In the genomic region with DNA sequence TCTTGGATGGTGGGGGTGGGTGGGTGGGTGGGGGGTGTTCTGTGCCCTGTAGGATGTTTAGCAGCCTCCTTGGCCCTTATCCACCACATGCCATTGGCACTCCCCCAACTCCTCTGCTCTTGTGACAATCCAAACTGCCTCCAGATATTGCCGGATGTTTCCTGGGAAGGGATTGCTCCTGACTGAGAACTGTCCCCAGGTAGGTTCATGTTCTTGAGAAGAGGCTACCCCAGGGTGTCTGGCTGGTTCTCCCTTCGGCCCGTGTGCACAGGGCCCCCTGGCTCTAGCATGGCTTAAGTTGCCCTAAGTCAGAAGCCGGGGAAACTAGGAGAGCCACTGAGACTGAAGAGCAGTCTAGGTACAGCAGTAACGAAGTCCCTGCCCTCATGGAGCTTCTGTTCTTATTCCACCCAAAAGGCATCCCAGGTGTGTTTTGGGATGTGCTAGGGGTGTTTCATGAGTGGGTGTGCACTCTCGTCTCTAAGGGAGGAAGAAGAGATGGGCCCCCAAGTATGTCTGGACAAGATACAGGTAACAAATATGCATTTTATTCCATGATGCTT, we compare ENCODE assay signal across 12 cellular contexts. TPM values are rescaled to one million over a fixed set of nuclear protein-coding genes. Genes with fewer than 3 reads are reported as not detected.
A peak's percentile ranks its signal among the peaks of the same experiment; 100 is the strongest.
DNase-seq lines count a peak whose midpoint lies in the region; ATAC-seq, FAIRE-seq and TF ChIP-seq lines count a peak whose summit lies in the region.
"Had no signal": no experiment of that assay in that cellular context is flagged by ENCODE, and none has a peak within 500 bp of the region (broad histone marks: within the 10 kb centered on the region; RNA-seq: fewer than 3 reads in every experiment).

No MANE protein-coding gene starts in this region.

- H3K4me3 ChIP-seq in esophagus squamous epithelium: peak overlapping the region in 1 of 4 donors; percentile 19
- no peak overlapping the region for H3K4me3 ChIP-seq in ovary

- TF ChIP-seq CTCF in esophagus squamous epithelium (IDR thresholded peaks at IDR 0.05) (no peak), ovary (IDR thresholded peaks at IDR 0.05) (no peak)

- POLR2A ChIA-PET in activated CD8-positive, alpha-beta T cell treated with anti-CD3 and anti-CD28 coated beads, Interleukin-2, amount 10 ng/mL, durations not matched to agents 7 days and 5 days (lab: Charles Lee): no interaction called here

- peak overlapping the region; percentile 21 to 85 (median 56) for H3K27ac ChIP-seq in esophagus squamous epithelium
- H3K27ac ChIP-seq in ovary: peak overlapping the region in 1 of 2 donors; percentile 61

- no peaks in the 10 kb centered on the region for H3K36me3 ChIP-seq in esophagus squamous epithelium
- no peaks in the 10 kb centered on the region for H3K36me3 ChIP-seq in ovary

- CTCF ChIA-PET in activated CD8-positive, alpha-beta T cell treated with anti-CD3 and anti-CD28 coated beads, Interleukin-2, amount 10 ng/mL, durations not matched to agents 7 days and 5 days (lab: Charles Lee): no interaction called here

- DNase-seq in Right ventricle myocardium inferior (ENCODE audit: missing footprints) (no peak), cardiac septum (ENCODE audit: low spot score) (no peak), esophagus squamous epithelium (lab: John Stamatoyannopoulos, UW) (no peak), ovary (peak; percentile 28 to 63 (median 52)), RCC 7860 (ENCODE audit: low spot score) (no peak), GM19240 (ENCODE audit: insufficient read length, low spot score) (no peak), posterior vena cava (ENCODE audit: low spot score) (no peak)
- DNase-seq in activated CD8-positive, alpha-beta T cell treated with anti-CD3 and anti-CD28 coated beads, Interleukin-2, amount 10 ng/mL, durations not matched to agents 7 days and 5 days: no peak
- DNase-seq: activated CD4-positive, alpha-beta T cell treated with anti-CD3 and anti-CD28 coated beads, Interleukin-2, amount 50 U/mL, for 1 hour; NCI-H510A; nephron progenitor cell had no signal

- no peaks in the 10 kb centered on the region for H3K9me3 ChIP-seq in esophagus squamous epithelium
- no peaks in the 10 kb centered on the region for H3K9me3 ChIP-seq in ovary

- H3K4me1 Mint-ChIP-seq in activated CD8-positive, alpha-beta T cell treated with anti-CD3 and anti-CD28 coated beads, Interleukin-2, amount 10 ng/mL, durations not matched to agents 7 days and 5 days (ENCODE audit: low read depth): peaks cover 7% of the 10 kb centered on the region

- no peak for FAIRE-seq in RCC 7860 (lab: Jason Lieb, UNC)

- TF ChIP-seq POLR2A in esophagus squamous epithelium (IDR thresholded peaks at IDR 0.05): no peak
- TF ChIP-seq POLR2A in ovary (IDR thresholded peaks at IDR 0.05): no peak

- no peaks in the 10 kb centered on the region for H3K9me3 Mint-ChIP-seq in activated CD8-positive, alpha-beta T cell treated with anti-CD3 and anti-CD28 coated beads, Interleukin-2, amount 10 ng/mL, durations not matched to agents 7 days and 5 days (ENCODE audit: insufficient read depth)
- H3K9me3 Mint-ChIP-seq: nephron progenitor cell had no signal

- WGBS in esophagus squamous epithelium, 2 donors: 72 to 73% methylated on average over 3 to 4 of the region's 6 CpGs
- WGBS in ovary, 3 donors: 66 to 79% (median 69%) methylated on average over 6 of the region's 6 CpGs

- peaks cover 2% of the 10 kb centered on the region for H3K27me3 Mint-ChIP-seq in activated CD8-positive, alpha-beta T cell treated with anti-CD3 and anti-CD28 coated beads, Interleukin-2, amount 10 ng/mL, durations not matched to agents 7 days and 5 days (ENCODE audit: low read depth)
- H3K27me3 Mint-ChIP-seq: activated naive CD8-positive, alpha-beta T cell had no signal

- H3K27me3 ChIP-seq in esophagus squamous epithelium (no peaks in the 10 kb centered on the region), ovary (no peaks in the 10 kb centered on the region)

- peak; percentile 15 for ATAC-seq in Right ventricle myocardium inferior
- ATAC-seq in activated CD8-positive, alpha-beta T cell treated with anti-CD3 and anti-CD28 coated beads, Interleukin-2, amount 10 ng/mL, durations not matched to agents 7 days and 5 days: no peak

- H3K27ac Mint-ChIP-seq in activated CD8-positive, alpha-beta T cell treated with anti-CD3 and anti-CD28 coated beads, Interleukin-2, amount 10 ng/mL, durations not matched to agents 7 days and 5 days: no peak overlapping the region
- H3K27ac Mint-ChIP-seq: activated naive CD8-positive, alpha-beta T cell had no signal

- no peak for TF ChIP-seq EP300 in ovary (IDR thresholded peaks at IDR 0.05)

- H3K4me3 Mint-ChIP-seq in activated CD8-positive, alpha-beta T cell treated with anti-CD3 and anti-CD28 coated beads, Interleukin-2, amount 10 ng/mL, durations not matched to agents 7 days and 5 days: no peak overlapping the region
- H3K4me3 Mint-ChIP-seq: activated naive CD8-positive, alpha-beta T cell; nephron progenitor cell had no signal

- H3K4me1 ChIP-seq in esophagus squamous epithelium: peaks cover 0 to 49% (median 22%) of the 10 kb centered on the region in 3 donors
- H3K4me1 ChIP-seq in ovary (ENCODE audit: insufficient read depth): peaks cover 17% of the 10 kb centered on the region

- intact Hi-C loops in Right ventricle myocardium inferior (cut with DNase I) (loop anchor here (5.0 kb wide), 1 partner anchor 78 kb away; no protein-coding TSS in a partner anchor), cardiac septum (cut with DNase I) (no loop called here), esophagus squamous epithelium (cut with DNase I) (loop anchor here (10.0 kb wide), 1 partner anchor 70 kb away; no protein-coding TSS in a partner anchor), ovary (cut with DNase I) (no loop called here), posterior vena cava (cut with DNase I) (no loop called here)

- H3K36me3 Mint-ChIP-seq in activated CD8-positive, alpha-beta T cell treated with anti-CD3 and anti-CD28 coated beads, Interleukin-2, amount 10 ng/mL, durations not matched to agents 7 days and 5 days (ENCODE audit: low read depth): no peaks in the 10 kb centered on the region
- H3K36me3 Mint-ChIP-seq: activated naive CD8-positive, alpha-beta T cell had no signal

RNA-seq across cellular contexts. Expression of a gene that starts 19.8 kb away (rescaled TPM):
- 60.1 TPM for total RNA-seq in Right ventricle myocardium inferior
- total RNA-seq in cardiac septum: 86.5 TPM
- 10 to 100 TPM; 56.5 to 83.5 (median 73.6) TPM for total RNA-seq in esophagus squamous epithelium
- total RNA-seq in ovary: 100 to 1,000 TPM in 1 of 7 donors, 10 to 100 TPM in 6; 49.2 to 101 (median 92.6) TPM
- polyA plus RNA-seq in ovary: 100 to 1,000 TPM in 1 of 2 donors, 10 to 100 TPM in 1; 40.2 to 109 TPM
- 100 to 1,000 TPM; 136 to 140 TPM for total RNA-seq in activated CD8-positive, alpha-beta T cell treated with anti-CD3 and anti-CD28 coated beads, Interleukin-2, amount 10 ng/mL, durations not matched to agents 7 days and 5 days
- 10 to 100 TPM; 76.6 to 79.1 TPM for total RNA-seq in posterior vena cava

RNA-seq across cellular contexts. Expression of a gene that starts 48.5 kb away (rescaled TPM):
- total RNA-seq in Right ventricle myocardium inferior (383 TPM), cardiac septum (262 TPM), esophagus squamous epithelium (100 to 1,000 TPM in 2 of 4 donors, 10 to 100 TPM in 2; 59.4 to 180 (median 92.9) TPM), ovary (10 to 100 TPM; 34.9 to 99.1 (median 69.0) TPM), posterior vena cava (100 to 1,000 TPM; 130 to 167 TPM)
- 10 to 100 TPM; 31.4 to 44.3 TPM for polyA plus RNA-seq in ovary
- 100 to 1,000 TPM; 235 to 245 TPM for total RNA-seq in activated CD8-positive, alpha-beta T cell treated with anti-CD3 and anti-CD28 coated beads, Interleukin-2, amount 10 ng/mL, durations not matched to agents 7 days and 5 days

RNA-seq across cellular contexts. Expression of a gene that starts 55.1 kb away (rescaled TPM):
- total RNA-seq in Right ventricle myocardium inferior (53.9 TPM), cardiac septum (47.9 TPM), esophagus squamous epithelium (100 to 1,000 TPM in 2 of 4 donors, 10 to 100 TPM in 2; 68.3 to 132 (median 112) TPM), ovary (10 to 100 TPM; 42.3 to 49.6 (median 45.2) TPM), posterior vena cava (10 to 100 TPM; 51.4 to 54.7 TPM)
- polyA plus RNA-seq in ovary: 10 to 100 TPM; 44.0 to 94.6 TPM
- 10 to 100 TPM; 55.6 to 56.4 TPM for total RNA-seq in activated CD8-positive, alpha-beta T cell treated with anti-CD3 and anti-CD28 coated beads, Interleukin-2, amount 10 ng/mL, durations not matched to agents 7 days and 5 days

Comparison
In these comparisons a context has a peak if more than half of its experiments do, and no peak if none do; other contexts are left out.
1. intact Hi-C loops: an anchor here in Right ventricle myocardium inferior (5.0 kb wide) and esophagus squamous epithelium (10.0 kb wide); none called in cardiac septum, ovary and posterior vena cava.
2. DNase-seq: peak in ovary (5 of 5); none in Right ventricle myocardium inferior (single experiment), cardiac septum (single experiment), esophagus squamous epithelium (single experiment), activated CD8-positive, alpha-beta T cell treated with anti-CD3 and anti-CD28 coated beads, Interleukin-2, amount 10 ng/mL, durations not matched to agents 7 days and 5 days (single experiment), RCC 7860 (single experiment), GM19240 (single experiment) and posterior vena cava (single experiment).